ENCODE assay signal across 26 cellular contexts in genomic region chr18:24935896-24936295, GRCh38.
"Had no signal": no experiment of that assay in that cellular context is flagged by ENCODE, and none has a peak within 500 bp of the region (broad histone marks: within the 10 kb centered on the region; RNA-seq: fewer than 3 reads in every experiment).

No MANE protein-coding gene starts in this region.

- H3K9me3 ChIP-seq: heart right ventricle, left ventricle myocardium inferior, neutrophil, right atrium auricular region, right lobe of liver, stomach, suprapubic skin, thoracic aorta, tibial artery, upper lobe of right lung had no signal

- ATAC-seq: heart right ventricle; naive thymus-derived CD8-positive, alpha-beta T cell; right lobe of liver; stimulated activated naive B cell treated with anti-CD40 and anti-IgM and Interleukin-4, amounts not matched to agents 10 μg/mL and 1 μg/mL and 100 μg/mL, for 72 hours; stimulated activated naive CD8-positive, alpha-beta T cell treated with anti-CD3 and anti-CD28 coated beads, Interleukin-15, Interleukin-2, amounts not matched to agents 100 U/mL and 50 U/mL, for 24 hours; upper lobe of right lung had no signal

- DNase-seq: heart right ventricle; islet precursor cell; left ventricle myocardium inferior; mesendoderm; naive thymus-derived CD8-positive, alpha-beta T cell; occipital lobe; right lobe of liver; stimulated activated CD4-positive, alpha-beta T cell treated with anti-CD3 and anti-CD28 coated beads, Interleukin-12 subunit alpha, Interleukin-12 subunit beta, amount 100 ng/mL, for 4 hours; stimulated activated CD4-positive, alpha-beta T cell treated with anti-CD3 and anti-CD28 coated beads, Interleukin-15, amount 100 ng/mL, for 24 hours; stimulated activated CD4-positive, alpha-beta T cell treated with anti-CD3 and anti-CD28 coated beads, Interleukin-2, amount 100 ng/mL, for 24 hours; stimulated activated CD4-positive, alpha-beta T cell treated with anti-CD3 and anti-CD28 coated beads, Interleukin-4, amount 100 ng/mL, for 1 hour; stimulated activated naive B cell treated with anti-CD40 and anti-IgM and Interleukin-4, amounts not matched to agents 10 μg/mL and 1 μg/mL and 100 μg/mL, for 72 hours; stimulated activated naive CD8-positive, alpha-beta T cell treated with anti-CD3 and anti-CD28 coated beads, Interleukin-15, Interleukin-2, amounts not matched to agents 100 U/mL and 50 U/mL, for 24 hours; stomach; tibial artery; trophoblast cell; upper lobe of right lung had no signal

- H3K4me1 ChIP-seq: heart right ventricle, left ventricle myocardium inferior, parathyroid adenoma, right lobe of liver, stomach, suprapubic skin, tibial artery, upper lobe of right lung had no signal

- H3K4me3 ChIP-seq: heart right ventricle, hepatocyte, left ventricle myocardium inferior, lung, neural progenitor cell, right atrium auricular region, right lobe of liver, skin epidermis, stomach, suprapubic skin, thoracic aorta, tibial artery, upper lobe of right lung had no signal

- H3K9ac ChIP-seq: neural progenitor cell, parathyroid adenoma had no signal

- H3K27me3 ChIP-seq: heart right ventricle, neural progenitor cell, neutrophil, right atrium auricular region, right lobe of liver, stomach, suprapubic skin, tibial artery, upper lobe of right lung had no signal

- H3K79me2 ChIP-seq: hepatocyte, parathyroid adenoma had no signal

- H2AFZ ChIP-seq: hepatocyte, neural progenitor cell, parathyroid adenoma had no signal

- H3K36me3 ChIP-seq: heart right ventricle, neural progenitor cell, neutrophil, right atrium auricular region, right lobe of liver, stomach, suprapubic skin, thoracic aorta, tibial artery, upper lobe of right lung had no signal

- H3K4me2 ChIP-seq: hepatocyte, neural progenitor cell had no signal

- H3K27ac ChIP-seq: heart right ventricle, hepatocyte, left ventricle myocardium inferior, neural progenitor cell, neutrophil, parathyroid adenoma, right atrium auricular region, right lobe of liver, skin epidermis, stomach, suprapubic skin, thoracic aorta, tibial artery, upper lobe of right lung had no signal
